Comparison of ENCODE assay signal across 27 cellular contexts in genomic region chr4:26930964-26931363, GRCh38.
A peak's percentile ranks its signal among the peaks of the same experiment; 100 is the strongest.
DNase-seq lines count a peak whose midpoint lies in the region; ATAC-seq and TF ChIP-seq lines count a peak whose summit lies in the region.
"Had no signal": no experiment of that assay in that cellular context is flagged by ENCODE, and none has a peak within 500 bp of the region (broad histone marks: within the 10 kb centered on the region; RNA-seq: fewer than 3 reads in every experiment).

No MANE protein-coding gene starts in this region.

- no peak for TF ChIP-seq CTCF in WTC11 (IDR thresholded peaks at IDR 0.05)

- H3K27me3 Mint-ChIP-seq in activated T-cell treated with anti-CD3 and anti-CD28 coated beads, Interleukin-2, amount 50 U/mL, for 72 hours (ENCODE audit: low read depth): no peaks in the 10 kb centered on the region
- no peaks in the 10 kb centered on the region for H3K27me3 Mint-ChIP-seq in WTC11 (ENCODE audit: low read depth)
- H3K27me3 Mint-ChIP-seq in naive B cell: no peaks in the 10 kb centered on the region
- H3K27me3 Mint-ChIP-seq: activated CD4-positive, alpha-beta memory T cell treated with anti-CD3 and anti-CD28 coated beads, Interleukin-2, amount 10 ng/mL, durations not matched to agents 7 days and 5 days; activated naive CD8-positive, alpha-beta T cell treated with anti-CD3 and anti-CD28 coated beads, Interleukin-2, amount 10 ng/mL, durations not matched to agents 7 days and 5 days; CD4-positive, alpha-beta T cell; dendritic cell treated with granulocyte-macrophage colony-stimulating factor and Interleukin-4, amounts not matched to agents 40 ng/mL and 50 ng/mL, for 4 days; natural killer cell treated with Interleukin-12 subunit alpha and Interleukin-12 subunit beta and Interleukin-15 and Interleukin-18, amount 100 ng/mL, for 72 hours; stimulated activated naive CD8-positive, alpha-beta T cell treated with anti-CD3 and anti-CD28 coated beads, Interleukin-15, Interleukin-2, amounts not matched to agents 100 ng/mL and 50 ng/mL, for 24 hours had no signal

- no peak overlapping the region for H3K4me3 Mint-ChIP-seq in activated T-cell treated with anti-CD3 and anti-CD28 coated beads, Interleukin-2, amount 50 U/mL, for 72 hours
- H3K4me3 Mint-ChIP-seq in WTC11 (no peak overlapping the region), naive B cell (no peak overlapping the region)
- H3K4me3 Mint-ChIP-seq: activated CD4-positive, alpha-beta memory T cell treated with anti-CD3 and anti-CD28 coated beads, Interleukin-2, amount 10 ng/mL, durations not matched to agents 7 days and 5 days; activated naive CD8-positive, alpha-beta T cell treated with anti-CD3 and anti-CD28 coated beads, Interleukin-2, amount 10 ng/mL, durations not matched to agents 7 days and 5 days; CD4-positive, alpha-beta T cell; dendritic cell treated with granulocyte-macrophage colony-stimulating factor and Interleukin-4, amounts not matched to agents 40 ng/mL and 50 ng/mL, for 4 days; natural killer cell treated with Interleukin-12 subunit alpha and Interleukin-12 subunit beta and Interleukin-15 and Interleukin-18, amount 100 ng/mL, for 72 hours; stimulated activated naive CD8-positive, alpha-beta T cell treated with anti-CD3 and anti-CD28 coated beads, Interleukin-15, Interleukin-2, amounts not matched to agents 100 ng/mL and 50 ng/mL, for 24 hours had no signal

- POLR2A ChIA-PET in WTC11 (lab: Charles Lee): no interaction called here

- peaks cover 23% of the 10 kb centered on the region for H3K4me1 Mint-ChIP-seq in activated T-cell treated with anti-CD3 and anti-CD28 coated beads, Interleukin-2, amount 50 U/mL, for 72 hours (ENCODE audit: low read depth)
- H3K4me1 Mint-ChIP-seq in WTC11: peaks cover 12% of the 10 kb centered on the region
- H3K4me1 Mint-ChIP-seq in naive B cell: peaks cover 22 to 42% (median 39%) of the 10 kb centered on the region in 3 donors

- peaks cover 0 to 2% of the 10 kb centered on the region in 2 donors for H3K36me3 Mint-ChIP-seq in activated T-cell treated with anti-CD3 and anti-CD28 coated beads, Interleukin-2, amount 50 U/mL, for 72 hours (ENCODE audit: insufficient read depth in 2 of 2)
- H3K36me3 Mint-ChIP-seq in WTC11 (no peaks in the 10 kb centered on the region), naive B cell (no peaks in the 10 kb centered on the region)

- CTCF ChIA-PET in WTC11 (lab: Charles Lee): interaction anchor here (1.2 kb wide), 1 partner anchor 79 kb away, joined by 3 read pairs; no protein-coding TSS in a partner anchor

- no peak for DNase-seq in activated T-cell treated with anti-CD3 and anti-CD28 coated beads, Interleukin-2, amount 50 U/mL, for 72 hours
- DNase-seq in activated T-cell treated with anti-CD3 and anti-CD28 coated beads, Interleukin-2, amount 50 U/mL, for 1 hour: no peak
- DNase-seq in WTC11 (ENCODE audit: low spot score) (no peak), naive B cell (no peak), 8988T (no peak), DMS 273 treated with DMSO at 0.1 percent for 48 hours (lab: John Stamatoyannopoulos, UW) (no peak), NCI-H146 treated with DMSO at 0.1 percent for 48 hours (lab: John Stamatoyannopoulos, UW; ENCODE audit: unreplicated experiment) (no peak)
- DNase-seq: activated CD4-positive, alpha-beta memory T cell treated with anti-CD3 and anti-CD28 coated beads, Interleukin-2, amount 10 ng/mL, durations not matched to agents 7 days and 5 days; activated CD4-positive, CD25-positive, alpha-beta regulatory T cell treated with anti-CD3 and anti-CD28 coated beads, Interleukin-2, amount 50 U/mL, for 72 hours; activated effector memory CD4-positive, alpha-beta T cell treated with anti-CD3 and anti-CD28 coated beads, Interleukin-2, amount 50 U/mL, for 16 hours; activated naive CD8-positive, alpha-beta T cell treated with anti-CD3 and anti-CD28 coated beads, Interleukin-2, amount 10 ng/mL, durations not matched to agents 7 days and 5 days; activated T-cell treated with anti-CD3 and anti-CD28 coated beads for 4 hours; AML-193; CD4-positive, alpha-beta T cell; foreskin fibroblast; heart right ventricle; NCI-H2227 treated with DMSO at 0.1 percent for 48 hours; NCI-H526; NK-92 treated with Interleukin-12 subunit alpha and Interleukin-12 subunit beta, amount 100 ng/mL, for 24 hours; pancreas; T-helper 2 cell had no signal

- H3K27ac Mint-ChIP-seq in activated T-cell treated with anti-CD3 and anti-CD28 coated beads, Interleukin-2, amount 50 U/mL, for 72 hours: peak overlapping the region; percentile 5
- H3K27ac Mint-ChIP-seq in WTC11 (no peak overlapping the region), naive B cell (peak overlapping the region in 4 of 6 donors; percentile 7 to 87 (median 79))
- H3K27ac Mint-ChIP-seq: activated CD4-positive, alpha-beta memory T cell treated with anti-CD3 and anti-CD28 coated beads, Interleukin-2, amount 10 ng/mL, durations not matched to agents 7 days and 5 days; activated naive CD8-positive, alpha-beta T cell treated with anti-CD3 and anti-CD28 coated beads, Interleukin-2, amount 10 ng/mL, durations not matched to agents 7 days and 5 days; CD4-positive, alpha-beta T cell; dendritic cell treated with granulocyte-macrophage colony-stimulating factor and Interleukin-4, amounts not matched to agents 40 ng/mL and 50 ng/mL, for 4 days; stimulated activated naive CD8-positive, alpha-beta T cell treated with anti-CD3 and anti-CD28 coated beads, Interleukin-15, Interleukin-2, amounts not matched to agents 100 ng/mL and 50 ng/mL, for 24 hours had no signal

- no peaks in the 10 kb centered on the region for H3K9me3 Mint-ChIP-seq in activated T-cell treated with anti-CD3 and anti-CD28 coated beads, Interleukin-2, amount 50 U/mL, for 72 hours
- H3K9me3 Mint-ChIP-seq in WTC11 (no peaks in the 10 kb centered on the region), naive B cell (no peaks in the 10 kb centered on the region)
- H3K9me3 Mint-ChIP-seq: activated CD4-positive, alpha-beta memory T cell treated with anti-CD3 and anti-CD28 coated beads, Interleukin-2, amount 10 ng/mL, durations not matched to agents 7 days and 5 days; activated naive CD8-positive, alpha-beta T cell treated with anti-CD3 and anti-CD28 coated beads, Interleukin-2, amount 10 ng/mL, durations not matched to agents 7 days and 5 days; CD4-positive, alpha-beta T cell; dendritic cell treated with granulocyte-macrophage colony-stimulating factor and Interleukin-4, amounts not matched to agents 40 ng/mL and 50 ng/mL, for 4 days; natural killer cell treated with Interleukin-12 subunit alpha and Interleukin-12 subunit beta and Interleukin-15 and Interleukin-18, amount 100 ng/mL, for 72 hours; stimulated activated naive CD8-positive, alpha-beta T cell treated with anti-CD3 and anti-CD28 coated beads, Interleukin-15, Interleukin-2, amounts not matched to agents 100 ng/mL and 50 ng/mL, for 24 hours had no signal

- peak in 1 of 2 donors; percentile 32 for ATAC-seq in activated T-cell treated with anti-CD3 and anti-CD28 coated beads, Interleukin-2, amount 50 U/mL, for 72 hours (replicated peaks in 1 of 2)
- peak; percentile 59; the same call in 1 of the 2 replicates for ATAC-seq in WTC11
- ATAC-seq in naive B cell (ENCODE audit: low read depth in 2 of 2): no peak
- no peak for ATAC-seq in HG03378 (IDR thresholded peaks at IDR 0.05; ENCODE audit: unreplicated experiment)
- ATAC-seq: A549, heart right ventricle, pancreas, SK-N-SH treated with all-trans-retinoic acid at 6 μM for 48 hours had no signal

TF ChIP-seq in WTC11, 78 proteins besides CTCF, POLR2A, EP300 and RAD21 (continues in another document):
- no peak for TF ChIP-seq OVOL2 (CRISPR knock-in tag; IDR thresholded peaks at IDR 0.05; ENCODE audit: borderline replicate concordance)
- no peak for TF ChIP-seq NFYB (CRISPR knock-in tag; conservative IDR thresholded peaks at IDR 0.05; ENCODE audit: low read depth)
- TF ChIP-seq ATF6 (CRISPR knock-in tag; IDR thresholded peaks at IDR 0.05): no peak
- TF ChIP-seq ERG (CRISPR knock-in tag; IDR thresholded peaks at IDR 0.05): no peak
- no peak for TF ChIP-seq TP53 (CRISPR knock-in tag; IDR thresholded peaks at IDR 0.05)
